Comparison of ENCODE assay signal across 7 cellular contexts in the genomic region with DNA sequence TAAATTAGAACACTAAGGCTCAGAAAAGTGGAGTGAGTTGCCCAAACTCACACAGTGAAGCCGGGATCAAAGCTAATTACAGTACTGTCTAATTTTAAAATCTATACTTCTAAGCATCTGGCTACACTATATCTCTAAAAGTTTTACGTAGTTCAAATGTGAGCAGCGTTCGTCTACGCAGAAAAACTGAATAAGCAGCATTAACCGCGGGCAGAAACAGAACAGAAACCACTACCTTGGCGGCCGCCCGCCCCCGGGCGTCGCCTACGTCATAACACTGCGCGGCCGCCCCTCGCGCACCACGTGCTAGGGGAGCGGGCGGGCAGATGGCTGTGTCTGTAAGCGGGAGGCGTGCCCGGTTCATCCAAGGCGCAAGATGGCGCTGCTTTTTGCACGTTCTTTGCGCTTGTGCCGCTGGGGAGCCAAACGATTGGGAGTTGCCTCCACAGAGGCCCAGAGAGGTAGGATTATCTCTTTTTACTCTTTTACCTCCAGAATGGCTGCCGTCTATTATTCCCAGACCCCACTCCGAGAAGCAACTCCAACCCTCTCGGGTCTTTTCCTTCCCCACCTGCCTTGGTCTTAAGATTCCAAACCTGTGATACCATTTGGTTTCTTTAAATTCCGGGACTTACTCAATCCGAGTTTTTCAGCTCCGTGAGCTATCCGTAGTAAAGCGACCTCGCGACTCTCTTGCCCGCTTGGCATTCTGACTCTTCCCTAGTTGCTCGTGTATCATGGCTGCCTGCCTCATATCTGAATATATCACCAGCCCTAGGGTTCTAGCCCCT. TPM values are rescaled to one million over a fixed set of nuclear protein-coding genes. Genes with fewer than 3 reads are reported as not detected.
DNase-seq lines count a peak whose midpoint lies in the region; ATAC-seq lines count a peak whose summit lies in the region.

A gene (plus strand): TSS at position 363 of the 791 bp plus-strand sequence. CDS start 14 bp downstream, at position 377.

- peaks cover 2% of the 10 kb centered on the region for H3K27me3 Mint-ChIP-seq in T-helper 17 cell

- peak within 1 kb of the TSS; percentile 95 for H3K27ac Mint-ChIP-seq in T-helper 17 cell

- peaks cover 16% of the 10 kb centered on the region for H3K4me1 Mint-ChIP-seq in T-helper 17 cell

- peak within 1 kb of the TSS; percentile 97 for H3K4me3 Mint-ChIP-seq in T-helper 17 cell

- peak; percentile 70 for DNase-seq in NCI-H1694 treated with DMSO at 0.1 percent for 48 hours (lab: John Stamatoyannopoulos, UW)
- peak; percentile 91 to 93 (median 92) for DNase-seq in T-helper 17 cell
- peak; percentile 65 to 96 (median 90) for DNase-seq in anterior cingulate cortex (lab: John Stamatoyannopoulos, UW)
- peak; percentile 93 for DNase-seq in hepatic stellate cell (ENCODE audit: low spot score)
- DNase-seq in retina, result peak; percentile 95

- peak; percentile 90 for ATAC-seq in GM18498 (IDR thresholded peaks at IDR 0.05; ENCODE audit: unreplicated experiment)
- ATAC-seq in HG02938 (IDR thresholded peaks at IDR 0.05; ENCODE audit: unreplicated experiment), result peak; percentile 82
- ATAC-seq in T-helper 17 cell, result peak; percentile 96

- no peaks in the 10 kb centered on the region for H3K36me3 Mint-ChIP-seq in T-helper 17 cell (ENCODE audit: low read depth)

- H3K9me3 ChIP-seq in T-helper 17 cell (ENCODE audit: control insufficient read depth, low read length, poor library complexity, severe bottlenecking), result no peaks in the 10 kb centered on the region

RNA-seq across cellular contexts. Expression of the gene that starts here (rescaled TPM):
- 1 to 10 TPM; 5.8 to 6.4 TPM for total RNA-seq in T-helper 17 cell

Comparison
In these comparisons a context has a peak if more than half of its experiments do, and no peak if none do; other contexts are left out.
1. Peak in every context shown above with its lines: DNase-seq and ATAC-seq.